ENCODE assay signal across 19 cellular contexts in the genomic region with DNA sequence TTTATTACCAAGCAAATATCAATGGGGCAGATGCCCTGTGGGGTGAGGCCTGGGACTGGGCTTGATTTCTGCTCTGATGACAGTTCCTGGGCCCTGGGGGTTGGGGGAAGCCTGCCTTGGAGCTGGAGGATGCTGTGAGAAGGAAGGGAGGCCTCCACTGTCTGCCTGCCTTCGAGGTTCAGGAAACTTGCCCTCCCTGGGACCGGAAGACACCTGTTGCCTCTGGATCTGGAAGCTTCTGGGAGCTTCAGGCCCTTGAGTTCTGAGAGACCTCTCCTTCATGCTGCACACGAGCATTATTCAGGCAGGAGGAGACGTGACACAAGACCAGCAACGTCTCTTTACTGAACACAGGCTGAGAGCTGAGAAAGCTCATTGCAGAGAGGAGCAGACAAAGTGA.
DNase-seq lines count a peak whose midpoint lies in the region; ATAC-seq and TF ChIP-seq lines count a peak whose summit lies in the region.
"Had no signal": no experiment of that assay in that cellular context is flagged by ENCODE, and none has a peak within 500 bp of the region (broad histone marks: within the 10 kb centered on the region; RNA-seq: fewer than 3 reads in every experiment).

No MANE protein-coding gene starts in this region.

- no peak overlapping the region for H3K9ac ChIP-seq in OCI-LY3 (ENCODE audit: low read length)
- H3K9ac ChIP-seq: GM23248 had no signal

- H4K20me1 ChIP-seq in OCI-LY3 (ENCODE audit: insufficient read depth, low read length): no peaks in the 10 kb centered on the region

- TF ChIP-seq POLR2A in esophagus squamous epithelium (IDR thresholded peaks at IDR 0.05) (no peak), sigmoid colon (IDR thresholded peaks at IDR 0.05) (no peak)

- intact Hi-C loops in esophagus squamous epithelium (cut with DNase I) (no loop called here), sigmoid colon (cut with DNase I) (no loop called here)

- peaks cover 45% of the 10 kb centered on the region for H3K4me1 Mint-ChIP-seq in nephron

- ATAC-seq in GM18868 (IDR thresholded peaks at IDR 0.05; ENCODE audit: unreplicated experiment): no peak
- ATAC-seq: Panc1 had no signal

- no peak for TF ChIP-seq EP300 in sigmoid colon (IDR thresholded peaks at IDR 0.05)

- no peaks in the 10 kb centered on the region for H3K79me2 ChIP-seq in OCI-LY3 (ENCODE audit: low read length)

- H3K27ac Mint-ChIP-seq in nephron: peak overlapping the region; percentile 84 to 94 (median 93)

- no peaks in the 10 kb centered on the region for H3K36me3 ChIP-seq in OCI-LY3 (replicated peaks; ENCODE audit: low read depth, low read length)
- no peaks in the 10 kb centered on the region for H3K36me3 ChIP-seq in esophagus squamous epithelium
- no peaks in the 10 kb centered on the region for H3K36me3 ChIP-seq in sigmoid colon

- no peaks in the 10 kb centered on the region for H3K36me3 Mint-ChIP-seq in nephron (ENCODE audit: low read depth)

- TF ChIP-seq CTCF in OCI-LY3 (IDR thresholded peaks at IDR 0.05; ENCODE audit: low read depth, low read length) (no peak), esophagus squamous epithelium (IDR thresholded peaks at IDR 0.05) (no peak), nephron (IDR thresholded peaks at IDR 0.05; ENCODE audit: unreplicated experiment in 3 of 3) (no peak), sigmoid colon (IDR thresholded peaks at IDR 0.05) (no peak)

- H3K4me3 ChIP-seq in OCI-LY3 (ENCODE audit: low read length) (no peak overlapping the region), esophagus squamous epithelium (no peak overlapping the region), sigmoid colon (no peak overlapping the region)
- H3K4me3 ChIP-seq: GM23248 had no signal

- H3K27me3 ChIP-seq in OCI-LY3 (ENCODE audit: low read depth, low read length) (peaks cover 11% of the 10 kb centered on the region), esophagus squamous epithelium (peaks cover 0 to 19% (median 0%) of the 10 kb centered on the region in 4 donors), sigmoid colon (no peaks in the 10 kb centered on the region)

- 57% methylated on average over 2 of the region's 5 CpGs; no CpG with 5 or more reads in 1 of the 2 donors for WGBS in esophagus squamous epithelium, 2 donors
- WGBS in sigmoid colon, 2 donors: 68 to 76% methylated on average over 5 of the region's 5 CpGs

- H3K9me3 ChIP-seq in OCI-LY3 (ENCODE audit: insufficient read depth, low read length) (no peaks in the 10 kb centered on the region), esophagus squamous epithelium (no peaks in the 10 kb centered on the region), sigmoid colon (no peaks in the 10 kb centered on the region)

- H3K27me3 Mint-ChIP-seq in nephron (ENCODE audit: low read depth): peaks cover 19% of the 10 kb centered on the region

- no peak for DNase-seq in esophagus squamous epithelium (lab: John Stamatoyannopoulos, UW)
- DNase-seq in sigmoid colon: no peak
- no peak for DNase-seq in NOMO-1 treated with dmso at 0.1 percent for 144 hours (lab: John Stamatoyannopoulos, UW; ENCODE audit: unreplicated experiment)
- no peak for DNase-seq in epidermal melanocyte (ENCODE audit: insufficient read length, low spot score)
- no peak for DNase-seq in NCI-H1048 (lab: John Stamatoyannopoulos, UW)
- DNase-seq: AML-193, DMS79, GM23248, KG1, NCI-H1105, NCI-H187, NCI-H446, NCI-H748 treated with DMSO at 0.1 percent for 48 hours, SHP77 had no signal

- H3K4me1 ChIP-seq in OCI-LY3 (ENCODE audit: low read length) (peaks cover 28% of the 10 kb centered on the region), esophagus squamous epithelium (peaks cover 0 to 26% (median 12%) of the 10 kb centered on the region in 3 donors), sigmoid colon (peaks cover 0 to 40% (median 35%) of the 10 kb centered on the region in 4 donors)

- H3K4me2 ChIP-seq in OCI-LY3 (ENCODE audit: low read length): no peak overlapping the region

- peak overlapping the region; percentile 53; the same call in 1 of the 2 replicates for H2AFZ ChIP-seq in OCI-LY3 (ENCODE audit: low read depth, low read length)
- H2AFZ ChIP-seq: GM23248 had no signal

- no peak overlapping the region for H3K4me3 Mint-ChIP-seq in nephron

- no peak overlapping the region for H3K27ac ChIP-seq in OCI-LY3 (ENCODE audit: low read length)
- H3K27ac ChIP-seq in esophagus squamous epithelium: peak overlapping the region in 3 of 4 donors; percentile 55 to 73 (median 70)
- H3K27ac ChIP-seq in sigmoid colon: peak overlapping the region; percentile 69 to 83 (median 72)
- H3K27ac ChIP-seq: HL-60 had no signal

- no peaks in the 10 kb centered on the region for H3K9me3 Mint-ChIP-seq in nephron
